Comparison of ENCODE assay signal across 34 cellular contexts in genomic region chr12:24881227-24881626, GRCh38.
"Had no signal": no experiment of that assay in that cellular context is flagged by ENCODE, and none has a peak within 500 bp of the region (broad histone marks: within the 10 kb centered on the region; RNA-seq: fewer than 3 reads in every experiment).

No MANE protein-coding gene starts in this region.

- H3K27me3 ChIP-seq: ascending aorta, cardiac muscle cell, SJCRH30 had no signal

- ATAC-seq: activated CD8-positive, alpha-beta memory T cell treated with anti-CD3 and anti-CD28 coated beads, Interleukin-2, amount 10 ng/mL, durations not matched to agents 7 days and 5 days; activated T-cell treated with anti-CD3 and anti-CD28 coated beads, Interleukin-2, amount 50 U/mL, for 72 hours; activated T-helper 17 cell treated with anti-CD3 and anti-CD28 coated beads, Interleukin-2, amount 50 U/mL, for 72 hours; K562; PC-3 had no signal

- H3K4me1 ChIP-seq: ascending aorta, SJCRH30 had no signal

- H3K4me3 Mint-ChIP-seq: activated CD4-positive, alpha-beta memory T cell treated with anti-CD3 and anti-CD28 coated beads, Interleukin-2, amount 10 ng/mL, durations not matched to agents 7 days and 5 days; activated CD8-positive, alpha-beta memory T cell treated with anti-CD3 and anti-CD28 coated beads, Interleukin-2, amount 10 ng/mL, durations not matched to agents 7 days and 5 days; activated naive CD8-positive, alpha-beta T cell treated with anti-CD3 and anti-CD28 coated beads for 36 hours; activated T-cell treated with anti-CD3 and anti-CD28 coated beads, Interleukin-2, amount 50 U/mL, for 72 hours; activated T-helper 17 cell treated with anti-CD3 and anti-CD28 coated beads, Interleukin-2, amount 50 U/mL, for 72 hours; central memory CD8-positive, alpha-beta T cell had no signal

- H3K27ac Mint-ChIP-seq: activated CD4-positive, alpha-beta memory T cell treated with anti-CD3 and anti-CD28 coated beads, Interleukin-2, amount 10 ng/mL, durations not matched to agents 7 days and 5 days; activated CD8-positive, alpha-beta memory T cell treated with anti-CD3 and anti-CD28 coated beads, Interleukin-2, amount 10 ng/mL, durations not matched to agents 7 days and 5 days; activated naive CD8-positive, alpha-beta T cell treated with anti-CD3 and anti-CD28 coated beads for 36 hours; activated T-cell treated with anti-CD3 and anti-CD28 coated beads, Interleukin-2, amount 50 U/mL, for 72 hours; activated T-helper 17 cell treated with anti-CD3 and anti-CD28 coated beads, Interleukin-2, amount 50 U/mL, for 72 hours had no signal

- H3K36me3 ChIP-seq: ascending aorta, cardiac muscle cell, WERI-Rb-1 had no signal

- H3K9me3 Mint-ChIP-seq: activated CD4-positive, alpha-beta memory T cell treated with anti-CD3 and anti-CD28 coated beads, Interleukin-2, amount 10 ng/mL, durations not matched to agents 7 days and 5 days; activated naive CD8-positive, alpha-beta T cell treated with anti-CD3 and anti-CD28 coated beads for 36 hours; activated T-cell treated with anti-CD3 and anti-CD28 coated beads, Interleukin-2, amount 50 U/mL, for 72 hours; activated T-helper 17 cell treated with anti-CD3 and anti-CD28 coated beads, Interleukin-2, amount 50 U/mL, for 72 hours; central memory CD8-positive, alpha-beta T cell had no signal

- H3K27me3 Mint-ChIP-seq: activated CD4-positive, alpha-beta memory T cell treated with anti-CD3 and anti-CD28 coated beads, Interleukin-2, amount 10 ng/mL, durations not matched to agents 7 days and 5 days; activated CD8-positive, alpha-beta memory T cell treated with anti-CD3 and anti-CD28 coated beads, Interleukin-2, amount 10 ng/mL, durations not matched to agents 7 days and 5 days; activated T-helper 17 cell treated with anti-CD3 and anti-CD28 coated beads, Interleukin-2, amount 50 U/mL, for 72 hours; central memory CD8-positive, alpha-beta T cell had no signal

- DNase-seq: activated CD4-positive, alpha-beta memory T cell treated with anti-CD3 and anti-CD28 coated beads, Interleukin-2, amount 10 ng/mL, durations not matched to agents 7 days and 5 days; activated CD4-positive, alpha-beta T cell treated with anti-CD3 and anti-CD28 coated beads for 1 hour; activated CD4-positive, alpha-beta T cell treated with anti-CD3 and anti-CD28 coated beads for 48 hours; activated CD4-positive, CD25-positive, alpha-beta regulatory T cell; activated CD8-positive, alpha-beta memory T cell treated with anti-CD3 and anti-CD28 coated beads for 24 hours; activated CD8-positive, alpha-beta memory T cell treated with anti-CD3 and anti-CD28 coated beads, Interleukin-2, amount 10 ng/mL, durations not matched to agents 7 days and 5 days; activated CD8-positive, alpha-beta memory T cell treated with anti-CD3 and anti-CD28 coated beads, Interleukin-2, amount 50 U/mL, for 48 hours; activated effector memory CD4-positive, alpha-beta T cell treated with anti-CD3 and anti-CD28 coated beads, Interleukin-2, amount 50 U/mL, for 16 hours; activated naive CD4-positive, alpha-beta T cell; activated naive CD4-positive, alpha-beta T cell treated with anti-CD3 and anti-CD28 coated beads, Interleukin-2, amount 50 U/mL, for 16 hours; activated naive CD8-positive, alpha-beta T cell treated with anti-CD3 and anti-CD28 coated beads for 36 hours; activated T-cell treated with anti-CD3 and anti-CD28 coated beads, Interleukin-2, amount 50 U/mL, for 72 hours; amniotic stem cell; NCI-H1048; NCI-H1105 treated with DMSO at 0.1 percent for 48 hours; NCI-H1436; NCI-H1694; NCI-H1930; NCI-H2081 treated with DMSO at 0.1 percent for 48 hours; NCI-H226; NCI-H446 treated with DMSO at 0.1 percent for 48 hours; NCI-H524; NK-92 treated with Interleukin-12 subunit alpha and Interleukin-12 subunit beta, amount 100 ng/mL, for 24 hours; PC-3; SHP77; SJCRH30; T1000; WERI-Rb-1 had no signal

- H3K4me1 Mint-ChIP-seq: activated CD4-positive, alpha-beta memory T cell treated with anti-CD3 and anti-CD28 coated beads, Interleukin-2, amount 10 ng/mL, durations not matched to agents 7 days and 5 days; activated CD8-positive, alpha-beta memory T cell treated with anti-CD3 and anti-CD28 coated beads, Interleukin-2, amount 10 ng/mL, durations not matched to agents 7 days and 5 days; activated naive CD8-positive, alpha-beta T cell treated with anti-CD3 and anti-CD28 coated beads for 36 hours; activated T-helper 17 cell treated with anti-CD3 and anti-CD28 coated beads, Interleukin-2, amount 50 U/mL, for 72 hours; central memory CD8-positive, alpha-beta T cell had no signal

- H3K4me3 ChIP-seq: ascending aorta, cardiac muscle cell, K562, SJCRH30, SK-N-MC had no signal

- H3K27ac ChIP-seq: ascending aorta, cardiac muscle cell, SJCRH30, SK-N-MC, WERI-Rb-1 had no signal

- H3K9me3 ChIP-seq: ascending aorta, SJCRH30 had no signal
